In the genomic region with DNA sequence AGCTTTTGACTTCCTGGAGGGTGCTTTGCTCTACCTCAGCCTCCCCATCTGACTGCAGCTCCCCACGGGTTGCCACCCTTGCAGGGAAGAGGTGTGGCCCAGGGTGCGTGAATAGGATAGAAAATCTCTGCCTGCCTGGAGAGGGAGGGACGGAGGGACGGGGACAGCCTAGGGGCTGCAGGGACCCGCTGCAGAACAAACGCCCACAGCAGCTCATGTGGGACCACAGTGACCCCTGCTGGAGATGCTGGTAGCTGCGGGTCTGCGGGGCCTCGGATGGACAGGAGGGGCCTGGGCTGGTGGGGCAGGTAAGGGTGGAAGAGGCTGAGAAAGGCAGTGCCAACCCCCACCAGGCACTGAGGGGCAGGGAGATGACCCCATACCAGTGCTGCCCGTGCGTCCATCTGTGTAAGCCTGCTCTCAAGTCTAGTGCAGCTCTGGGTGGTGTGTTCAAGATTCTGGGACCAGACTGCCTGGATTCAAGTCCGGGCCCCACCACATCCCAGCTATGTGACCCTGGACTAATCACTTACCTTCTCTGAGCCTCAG, we compare ENCODE assay signal across 8 cellular contexts. TPM values are rescaled to one million over a fixed set of nuclear protein-coding genes. Genes with fewer than 3 reads are reported as not detected.
DNase-seq lines count a peak whose midpoint lies in the region; ATAC-seq and TF ChIP-seq lines count a peak whose summit lies in the region.

No MANE protein-coding gene starts in this region.

- H3K27me3 Mint-ChIP-seq in natural killer cell (ENCODE audit: low read depth in 2 of 2) = no peaks in the 10 kb centered on the region

- intact Hi-C loops in esophagus muscularis mucosa (cut with DNase I) = loop anchor here (2.0 to 5.0 kb wide), 2 partner anchors 54 to 164 kb away; partner anchors contain the start of gene TGM2
- intact Hi-C loops in natural killer cell (cut with micrococcal nuclease) = loop anchor here (1.0 to 5.0 kb wide), 3 partner anchors 149 to 656 kb away; no protein-coding TSS in a partner anchor

- H3K36me3 ChIP-seq in BJ (ENCODE audit: control insufficient read depth, insufficient read depth, low read length) (no peaks in the 10 kb centered on the region), H7 (replicated peaks; ENCODE audit: control insufficient read depth, insufficient read depth, low read length) (no peaks in the 10 kb centered on the region), OCI-LY1 (ENCODE audit: insufficient read depth, low read length) (no peaks in the 10 kb centered on the region), esophagus muscularis mucosa (peaks cover 0 to 45% (median 4%) of the 10 kb centered on the region in 4 donors)

- POLR2A ChIA-PET in BJ (lab: Charles Lee) = interaction anchor here (0.6 kb wide), 1 partner anchor 271 kb away, joined by 3 read pairs; no protein-coding TSS in a partner anchor

- no peaks in the 10 kb centered on the region for H4K20me1 ChIP-seq in OCI-LY1 (ENCODE audit: insufficient read depth, low read length)

- peaks cover 19 to 23% of the 10 kb centered on the region in 2 donors for H3K4me1 Mint-ChIP-seq in natural killer cell

- TF ChIP-seq CTCF in BJ (IDR thresholded peaks at IDR 0.05; ENCODE audit: insufficient read depth, low read depth, low read length) (peak; percentile 96), OCI-LY1 (IDR thresholded peaks at IDR 0.05; ENCODE audit: low read length) (peak; percentile 81), esophagus muscularis mucosa (IDR thresholded peaks at IDR 0.05) (peak; percentile 79 to 93 (median 88)), natural killer cell (IDR thresholded peaks at IDR 0.05) (peak; percentile 88)

- H3K4me3 Mint-ChIP-seq in natural killer cell = no peak overlapping the region

- H3K27me3 ChIP-seq in BJ (ENCODE audit: control insufficient read depth, insufficient read depth, low read length) (no peaks in the 10 kb centered on the region), H7 (ENCODE audit: control insufficient read depth, insufficient read depth, low read length) (no peaks in the 10 kb centered on the region; the same call in 1 of the 2 replicates), OCI-LY1 (ENCODE audit: insufficient read depth, low read length) (no peaks in the 10 kb centered on the region), esophagus muscularis mucosa (no peaks in the 10 kb centered on the region)

- H3K27ac ChIP-seq in OCI-LY1 (ENCODE audit: low read depth, low read length, poor library complexity, severe bottlenecking) (no peak overlapping the region), esophagus muscularis mucosa (replicated peaks in 1 of 4) (no peak overlapping the region)

- TF ChIP-seq EP300 in esophagus muscularis mucosa (IDR thresholded peaks at IDR 0.05) = no peak

- H3K27ac Mint-ChIP-seq in natural killer cell = no peak overlapping the region

- H3K4me3 ChIP-seq in BJ (ENCODE audit: low read depth, low read length) (no peak overlapping the region), H7 (ENCODE audit: insufficient read depth, low read depth, low read length) (no peak overlapping the region), OCI-LY1 (ENCODE audit: low read depth, low read length, poor library complexity, severe bottlenecking) (no peak overlapping the region), esophagus muscularis mucosa (no peak overlapping the region)

- H3K4me2 ChIP-seq in OCI-LY1 (ENCODE audit: low read length) = no peak overlapping the region

- H3K9me2 ChIP-seq in OCI-LY1 (ENCODE audit: low read depth, low read length) = no peaks in the 10 kb centered on the region

- 6% methylated on average over 8 of the region's 12 CpGs for WGBS in esophagus muscularis mucosa

- DNase-seq in BJ (ENCODE audit: low read depth) (no peak), H7 (peak; percentile 97), activated T-cell treated with anti-CD3 and anti-CD28 coated beads for 24 hours (ENCODE audit: low read depth) (peak; percentile 49), esophagus muscularis mucosa (ENCODE audit: extremely low spot score) (no peak), natural killer cell (peak; percentile 66)
- DNase-seq in stimulated activated naive CD4-positive, alpha-beta T cell treated with Interleukin-2 at 50 U/mL for 16 hours (lab: John Stamatoyannopoulos, UW) = peak; percentile 58

- H3K9me3 ChIP-seq in OCI-LY1 (ENCODE audit: low read length) (no peaks in the 10 kb centered on the region), esophagus muscularis mucosa (no peaks in the 10 kb centered on the region)

- no peaks in the 10 kb centered on the region for H3K9me3 Mint-ChIP-seq in natural killer cell

- no peak overlapping the region for H3K9ac ChIP-seq in OCI-LY1 (ENCODE audit: low read length)

- no peak overlapping the region for H2AFZ ChIP-seq in OCI-LY1 (ENCODE audit: low read length)

- CTCF ChIA-PET in BJ (lab: Yijun Ruan, JAX) = interaction anchor here (0.6 to 18.0 kb wide), 74 partner anchors 8 to 678 kb away, joined by 3 to 482 read pairs (median 6); partner anchors contain the start of genes BPI, RPRD1B, TGM2 and TTI1

- ATAC-seq in natural killer cell (peak; percentile 73 to 86 (median 83)), GM19467 (IDR thresholded peaks at IDR 0.05; ENCODE audit: unreplicated experiment) (no peak)

- H3K4me1 ChIP-seq in OCI-LY1 (ENCODE audit: insufficient read depth, low read length, severe bottlenecking) = no peaks in the 10 kb centered on the region
- peaks cover 4 to 24% (median 13%) of the 10 kb centered on the region in 4 donors for H3K4me1 ChIP-seq in esophagus muscularis mucosa

- H3K79me2 ChIP-seq in OCI-LY1 (ENCODE audit: insufficient read depth, low read length) = no peaks in the 10 kb centered on the region

- H3F3A ChIP-seq in OCI-LY1 (ENCODE audit: insufficient read depth, low read length) = no peaks in the 10 kb centered on the region

- no peaks in the 10 kb centered on the region for H3K36me3 Mint-ChIP-seq in natural killer cell

- no peak for TF ChIP-seq POLR2A in esophagus muscularis mucosa (IDR thresholded peaks at IDR 0.05; ENCODE audit: low read depth)

RNA-seq across cellular contexts. Expression of gene KIAA1755, which starts 39.4 kb away (rescaled TPM):
- 5.3 and 9.7 TPM in 2 replicates for polyA plus RNA-seq in BJ (2011; rRNA removed)
- polyA minus RNA-seq in BJ (2011; rRNA and poly(A)+ RNA removed) = 7.9 TPM in 2 replicates
- total RNA-seq in H7 (2014; rRNA removed; shearing (Covaris generic)) = 0.24 and 0.78 TPM in 2 replicates
- total RNA-seq in esophagus muscularis mucosa = 10 to 100 TPM in 1 of 4 donors, 1 to 10 TPM in 3; 7.3 to 13.3 (median 8.5) TPM
- not detected for total RNA-seq in natural killer cell

RNA-seq across cellular contexts. Expression of gene TGM2, which starts 56.0 kb away (rescaled TPM):
- 313 and 397 TPM in 2 replicates for polyA plus RNA-seq in BJ (2011; rRNA removed)
- polyA minus RNA-seq in BJ (2011; rRNA and poly(A)+ RNA removed) = 229 and 254 TPM in 2 replicates
- 0.83 and 1.1 TPM in 2 replicates for total RNA-seq in H7 (2014; rRNA removed; shearing (Covaris generic))
- total RNA-seq in esophagus muscularis mucosa (100 to 1,000 TPM; 170 to 385 (median 212) TPM), natural killer cell (under 1 TPM in 2 of 3 donors, not detected in 1; 0.33 TPM)

Comparison
In these comparisons a context has a peak if more than half of its experiments do, and no peak if none do; other contexts are left out.
1. DNase-seq: peak in H7 (single experiment), activated T-cell treated with anti-CD3 and anti-CD28 coated beads for 24 hours (single experiment), natural killer cell (single experiment) and stimulated activated naive CD4-positive, alpha-beta T cell treated with Interleukin-2 at 50 U/mL for 16 hours (single experiment); none in BJ (single experiment) and esophagus muscularis mucosa (single experiment).
2. RNA of gene TGM2, which starts 56.0 kb away (total RNA-seq): 170 to 385 TPM in esophagus muscularis mucosa; 0.83 to 1.1 TPM in H7 and 0.33 TPM in natural killer cell; every median in the first group is over 10 times any median in the second.
3. Peak in every context shown above with its lines, with median percentiles within 50 percentile points of each other: CTCF ChIP-seq.